In genomic region chr5:106314221-106314824, GRCh38 we compare ENCODE assay signal across 30 cellular contexts.
A peak's percentile ranks its signal among the peaks of the same experiment; 100 is the strongest.
DNase-seq lines count a peak whose midpoint lies in the region; ATAC-seq and TF ChIP-seq lines count a peak whose summit lies in the region.
"Had no signal": no experiment of that assay in that cellular context is flagged by ENCODE, and none has a peak within 500 bp of the region (broad histone marks: within the 10 kb centered on the region; RNA-seq: fewer than 3 reads in every experiment).

No MANE protein-coding gene starts in this region.

- H3K27me3 ChIP-seq in mammary epithelial cell (ENCODE audit: insufficient read depth, low read length) = no peaks in the 10 kb centered on the region
- no peaks in the 10 kb centered on the region for H3K27me3 ChIP-seq in right lobe of liver
- H3K27me3 ChIP-seq: upper lobe of right lung had no signal

- no peaks in the 10 kb centered on the region for H4K20me1 ChIP-seq in mammary epithelial cell (ENCODE audit: insufficient read depth, low read length)

- intact Hi-C loops in MCF 10A (cut with micrococcal nuclease) (no loop called here), mammary epithelial cell (cut with micrococcal nuclease) (no loop called here), right lobe of liver (cut with DNase I) (no loop called here)

- no peak overlapping the region for H3K4me3 Mint-ChIP-seq in MCF 10A (ENCODE audit: unreplicated experiment)
- H3K4me3 Mint-ChIP-seq: activated CD4-positive, alpha-beta T cell treated with anti-CD3 and anti-CD28 coated beads, Interleukin-2, amount 10 ng/mL, durations not matched to agents 24 days and 14 days; activated CD8-positive, alpha-beta memory T cell treated with anti-CD3 and anti-CD28 coated beads, Interleukin-2, amount 10 ng/mL, durations not matched to agents 7 days and 5 days; activated T-cell treated with anti-CD3 and anti-CD28 coated beads, Interleukin-2, amount 50 U/mL, for 72 hours; B cell; CD8-positive, alpha-beta memory T cell; dendritic cell treated with granulocyte-macrophage colony-stimulating factor and Interleukin-4, amounts not matched to agents 40 ng/mL and 50 ng/mL, for 4 days; nephron progenitor cell had no signal

- no peaks in the 10 kb centered on the region for H3K36me3 Mint-ChIP-seq in MCF 10A (ENCODE audit: insufficient read depth, unreplicated experiment)
- H3K36me3 Mint-ChIP-seq: activated CD8-positive, alpha-beta memory T cell treated with anti-CD3 and anti-CD28 coated beads, Interleukin-2, amount 10 ng/mL, durations not matched to agents 7 days and 5 days; CD8-positive, alpha-beta memory T cell had no signal

- no peak for TF ChIP-seq POLR2A in right lobe of liver (IDR thresholded peaks at IDR 0.05)

- no peak overlapping the region for H2AFZ ChIP-seq in mammary epithelial cell (ENCODE audit: low read depth, low read length)
- H2AFZ ChIP-seq: parathyroid adenoma had no signal

- H3K4me3 ChIP-seq in mammary epithelial cell (replicated peaks in 1 of 3; ENCODE audit: insufficient read depth in 1 of 3, low read depth in 2 of 3, low read length in 3 of 3) = no peak overlapping the region
- H3K4me3 ChIP-seq in right lobe of liver = no peak overlapping the region
- H3K4me3 ChIP-seq: SK-N-MC, upper lobe of right lung had no signal

- ATAC-seq in right lobe of liver = no peak
- ATAC-seq: activated CD8-positive, alpha-beta memory T cell treated with anti-CD3 and anti-CD28 coated beads, Interleukin-2, amount 10 ng/mL, durations not matched to agents 7 days and 5 days; activated T-cell treated with anti-CD3 and anti-CD28 coated beads, Interleukin-2, amount 50 U/mL, for 72 hours; upper lobe of right lung had no signal

- no peak overlapping the region for H3K9ac ChIP-seq in mammary epithelial cell (ENCODE audit: insufficient read depth, low read length)
- H3K9ac ChIP-seq: KMS-11, parathyroid adenoma had no signal

- CTCF ChIA-PET in MCF 10A (lab: Yijun Ruan, JAX) (no interaction called here), mammary epithelial cell (lab: Charles Lee; ENCODE audit: low non-redundant PET) (no interaction called here)

- BruUV-seq in MCF 10A (replicated peaks; lab: Mats Ljungman, UMichigan) = no TSS peak
- BruUV-seq in mammary epithelial cell (replicated peaks; lab: Mats Ljungman, UMichigan) = no TSS peak

- no peak overlapping the region for H3K27ac Mint-ChIP-seq in MCF 10A (ENCODE audit: low read depth, unreplicated experiment)
- H3K27ac Mint-ChIP-seq: activated CD4-positive, alpha-beta T cell treated with anti-CD3 and anti-CD28 coated beads, Interleukin-2, amount 10 ng/mL, durations not matched to agents 24 days and 14 days; activated CD8-positive, alpha-beta memory T cell treated with anti-CD3 and anti-CD28 coated beads, Interleukin-2, amount 10 ng/mL, durations not matched to agents 7 days and 5 days; activated T-cell treated with anti-CD3 and anti-CD28 coated beads, Interleukin-2, amount 50 U/mL, for 72 hours; B cell; CD8-positive, alpha-beta memory T cell; dendritic cell treated with granulocyte-macrophage colony-stimulating factor and Interleukin-4, amounts not matched to agents 40 ng/mL and 50 ng/mL, for 4 days; nephron progenitor cell had no signal

- TF ChIP-seq CTCF in MCF 10A (IDR thresholded peaks at IDR 0.05; ENCODE audit: unreplicated experiment) (no peak), mammary epithelial cell (conservative IDR thresholded peaks at IDR 0.05 in 1 of 2, IDR thresholded peaks at IDR 0.05 in 1 of 2; ENCODE audit: extremely low read depth in 1 of 2, insufficient read depth in 1 of 2, low read depth in 1 of 2, low read length in 2 of 2) (no peak), right lobe of liver (IDR thresholded peaks at IDR 0.05) (no peak)

- H3K9me3 Mint-ChIP-seq in MCF 10A (ENCODE audit: unreplicated experiment) = peaks cover 7% of the 10 kb centered on the region
- H3K9me3 Mint-ChIP-seq: activated CD4-positive, alpha-beta T cell treated with anti-CD3 and anti-CD28 coated beads, Interleukin-2, amount 10 ng/mL, durations not matched to agents 24 days and 14 days; nephron progenitor cell had no signal

- in situ Hi-C loops in mammary epithelial cell (cut with MboI; ENCODE audit: low sequenced_read_pairs in 2 of 2) = no loop called here

- H3K4me1 Mint-ChIP-seq in MCF 10A (ENCODE audit: insufficient read depth, unreplicated experiment) = no peaks in the 10 kb centered on the region
- H3K4me1 Mint-ChIP-seq: activated CD4-positive, alpha-beta T cell treated with anti-CD3 and anti-CD28 coated beads, Interleukin-2, amount 10 ng/mL, durations not matched to agents 24 days and 14 days; activated CD8-positive, alpha-beta memory T cell treated with anti-CD3 and anti-CD28 coated beads, Interleukin-2, amount 10 ng/mL, durations not matched to agents 7 days and 5 days; B cell; CD8-positive, alpha-beta memory T cell; nephron progenitor cell had no signal

- no peak overlapping the region for H3K27ac ChIP-seq in mammary epithelial cell (ENCODE audit: insufficient read depth, low read depth, low read length)
- no peak overlapping the region for H3K27ac ChIP-seq in right lobe of liver
- H3K27ac ChIP-seq: KMS-11, parathyroid adenoma, SK-N-MC, upper lobe of right lung, WERI-Rb-1 had no signal

- DNase-seq in MCF 10A (ENCODE audit: unreplicated experiment) (peak; percentile 22), mammary epithelial cell (no peak), dedifferentiated amniotic fluid mesenchymal stem cell (ENCODE audit: extremely low spot score) (peak; percentile 48), glomerular endothelial cell (ENCODE audit: extremely low read depth, low read depth, low spot score) (peak; percentile 64), stromal cell of bone marrow (ENCODE audit: low read depth) (peak; percentile 53), right lobe of liver (no peak), NCI-H69 (lab: John Stamatoyannopoulos, UW) (no peak), NK-92 (lab: John Stamatoyannopoulos, UW; ENCODE audit: unreplicated experiment) (no peak)
- DNase-seq: activated CD4-positive, alpha-beta T cell treated with anti-CD3 and anti-CD28 coated beads, Interleukin-2, amount 10 ng/mL, durations not matched to agents 24 days and 14 days; activated CD8-positive, alpha-beta memory T cell treated with anti-CD3 and anti-CD28 coated beads, Interleukin-2, amount 10 ng/mL, durations not matched to agents 7 days and 5 days; activated naive CD4-positive, alpha-beta T cell treated with Interleukin-2 at 50 U/mL for 16 hours; activated T-cell treated with anti-CD3 and anti-CD28 coated beads, Interleukin-2, amount 50 U/mL, for 72 hours; amygdala; CD8-positive, alpha-beta memory T cell; DMS153; foreskin melanocyte; GDM1; NCI-H187; NCI-H526 treated with DMSO at 0.1 percent for 48 hours; nephron progenitor cell; RPMI8226; stimulated activated CD4-positive, alpha-beta T cell treated with anti-CD3 and anti-CD28 coated beads, Interleukin-1b, Interleukin-23, amount 100 ng/mL, for 48 hours; substantia nigra; upper lobe of right lung; WERI-Rb-1 had no signal

- no peaks in the 10 kb centered on the region for H3K4me1 ChIP-seq in mammary epithelial cell (ENCODE audit: insufficient read depth, low read length)
- no peaks in the 10 kb centered on the region for H3K4me1 ChIP-seq in right lobe of liver
- H3K4me1 ChIP-seq: parathyroid adenoma, upper lobe of right lung had no signal

- H3K36me3 ChIP-seq in mammary epithelial cell (ENCODE audit: insufficient read depth, low read length) (no peaks in the 10 kb centered on the region), right lobe of liver (no peaks in the 10 kb centered on the region)
- H3K36me3 ChIP-seq: upper lobe of right lung, WERI-Rb-1 had no signal

- WGBS in mammary epithelial cell (ENCODE audit: low coverage, missing lambda C conversion rate) = 32% methylated on average over 2 of the region's 2 CpGs
- 28% methylated on average over 2 of the region's 2 CpGs for WGBS in right lobe of liver (ENCODE audit: insufficient coverage, low coverage, low lambda C conversion rate, missing lambda C conversion rate)

- POLR2A ChIA-PET in MCF 10A (lab: Yijun Ruan, JAX) = no interaction called here

- no peaks in the 10 kb centered on the region for H3K27me3 Mint-ChIP-seq in MCF 10A (ENCODE audit: insufficient read depth, unreplicated experiment)
- H3K27me3 Mint-ChIP-seq: activated CD4-positive, alpha-beta T cell treated with anti-CD3 and anti-CD28 coated beads, Interleukin-2, amount 10 ng/mL, durations not matched to agents 24 days and 14 days; activated CD8-positive, alpha-beta memory T cell treated with anti-CD3 and anti-CD28 coated beads, Interleukin-2, amount 10 ng/mL, durations not matched to agents 7 days and 5 days; B cell; dendritic cell treated with granulocyte-macrophage colony-stimulating factor and Interleukin-4, amounts not matched to agents 40 ng/mL and 50 ng/mL, for 4 days had no signal

- no peak overlapping the region for H3K4me2 ChIP-seq in mammary epithelial cell (ENCODE audit: insufficient read depth, low read depth, low read length)
- H3K4me2 ChIP-seq: KMS-11 had no signal

- H3K79me2 ChIP-seq in mammary epithelial cell (ENCODE audit: insufficient read depth, low read length) = no peaks in the 10 kb centered on the region
- H3K79me2 ChIP-seq: parathyroid adenoma had no signal

- dilution Hi-C loops in mammary epithelial cell (cut with HindIII; ENCODE audit: low sequenced_read_pairs) = no loop called here

- H3K9me3 ChIP-seq in mammary epithelial cell (replicated peaks; ENCODE audit: insufficient read depth, low read length) (no peaks in the 10 kb centered on the region), right lobe of liver (no peaks in the 10 kb centered on the region)
- H3K9me3 ChIP-seq: upper lobe of right lung had no signal

Comparison
In these comparisons a context has a peak if more than half of its experiments do, and no peak if none do; other contexts are left out.
1. DNase-seq: peak in MCF 10A (single experiment), dedifferentiated amniotic fluid mesenchymal stem cell (single experiment), glomerular endothelial cell (single experiment) and stromal cell of bone marrow (single experiment); none in mammary epithelial cell (single experiment), right lobe of liver (0 of 3), NCI-H69 (single experiment) and NK-92 (single experiment).